Comparison of ENCODE assay signal across 19 cellular contexts in genomic region chr6:124867126-124867525, GRCh38.
A peak's percentile ranks its signal among the peaks of the same experiment; 100 is the strongest.
DNase-seq lines count a peak whose midpoint lies in the region; ATAC-seq and TF ChIP-seq lines count a peak whose summit lies in the region.
"Had no signal": no experiment of that assay in that cellular context is flagged by ENCODE, and none has a peak within 500 bp of the region (broad histone marks: within the 10 kb centered on the region; RNA-seq: fewer than 3 reads in every experiment).

No MANE protein-coding gene starts in this region.

- H3K4me1 Mint-ChIP-seq in CD8-positive, alpha-beta T cell (ENCODE audit: low read depth) = no peaks in the 10 kb centered on the region
- H3K4me1 Mint-ChIP-seq: CD4-positive, CD25-positive, alpha-beta regulatory T cell; IgD-negative memory B cell had no signal

- H3K27me3 ChIP-seq in CD8-positive, alpha-beta T cell (ENCODE audit: insufficient read depth, low read length) = no peaks in the 10 kb centered on the region
- H3K27me3 ChIP-seq: BE2C had no signal

- TF ChIP-seq CTCF in CD8-positive, alpha-beta T cell (IDR thresholded peaks at IDR 0.05) = no peak

- CTCF ChIA-PET in CD8-positive, alpha-beta T cell (lab: Charles Lee) = no interaction called here

- H3K9me3 ChIP-seq in SK-N-MC (ENCODE audit: low read depth, low read length) = no peaks in the 10 kb centered on the region
- no peaks in the 10 kb centered on the region for H3K9me3 ChIP-seq in CD8-positive, alpha-beta T cell (ENCODE audit: low read length)
- H3K9me3 ChIP-seq: BE2C had no signal

- no peaks in the 10 kb centered on the region for H3K4me1 ChIP-seq in CD8-positive, alpha-beta T cell (ENCODE audit: insufficient read depth, low read length)
- H3K4me1 ChIP-seq: BE2C had no signal

- ATAC-seq in esophagus mucosa = no peak
- ATAC-seq in CD8-positive, alpha-beta T cell = no peak
- ATAC-seq: HCT116 had no signal

- H3K36me3 Mint-ChIP-seq in CD8-positive, alpha-beta T cell = no peaks in the 10 kb centered on the region
- H3K36me3 Mint-ChIP-seq: CD4-positive, CD25-positive, alpha-beta regulatory T cell; IgD-negative memory B cell had no signal

- no peaks in the 10 kb centered on the region for H3K36me3 ChIP-seq in SK-N-MC (ENCODE audit: insufficient read depth, low read length)
- H3K36me3 ChIP-seq in CD8-positive, alpha-beta T cell (ENCODE audit: insufficient read depth, low read length) = no peaks in the 10 kb centered on the region
- H3K36me3 ChIP-seq: BE2C had no signal

- intact Hi-C loops in CD8-positive, alpha-beta T cell (cut with DNase I, micrococcal nuclease) = no loop called here

- H3K27ac Mint-ChIP-seq in CD8-positive, alpha-beta T cell = no peak overlapping the region
- H3K27ac Mint-ChIP-seq: CD4-positive, CD25-positive, alpha-beta regulatory T cell; HFFc6; IgD-negative memory B cell had no signal

- H3K4me3 ChIP-seq in SK-N-MC = no peak overlapping the region
- no peak overlapping the region for H3K4me3 ChIP-seq in CD8-positive, alpha-beta T cell (ENCODE audit: low read depth, low read length)

- H3K27me3 Mint-ChIP-seq in CD8-positive, alpha-beta T cell (ENCODE audit: low read depth) = no peaks in the 10 kb centered on the region
- H3K27me3 Mint-ChIP-seq: CD4-positive, CD25-positive, alpha-beta regulatory T cell; IgD-negative memory B cell had no signal

- H3K27ac ChIP-seq in SK-N-MC = peak overlapping the region; percentile 7; the same call in 1 of the 2 replicates
- no peak overlapping the region for H3K27ac ChIP-seq in CD8-positive, alpha-beta T cell (ENCODE audit: low read depth, low read length)

- H3K9ac ChIP-seq in SK-N-MC (ENCODE audit: insufficient read length) = no peak overlapping the region

- DNase-seq in COR-L47 (lab: John Stamatoyannopoulos, UW) = peak; percentile 49
- DNase-seq in NCI-H1417 (lab: John Stamatoyannopoulos, UW) = peak in 2 of 3 experiments; percentile 40 to 83
- peak; percentile 92 for DNase-seq in NCI-H69 (lab: John Stamatoyannopoulos, UW)
- DNase-seq in SK-N-MC (ENCODE audit: low read depth, low spot score) = no peak
- DNase-seq in 8988T = no peak
- DNase-seq in CD8-positive, alpha-beta T cell = no peak
- DNase-seq: ACHN; BE2C; C1 segment of cervical spinal cord; CD4-positive, CD25-positive, alpha-beta regulatory T cell; DMS153; DMS79; GF-D8; GOT3; H7; HFFc6 had no signal

- no peaks in the 10 kb centered on the region for H3K9me3 Mint-ChIP-seq in CD8-positive, alpha-beta T cell
- H3K9me3 Mint-ChIP-seq: HFFc6 had no signal

- POLR2A ChIA-PET in CD8-positive, alpha-beta T cell (lab: Charles Lee) = no interaction called here

- no peak overlapping the region for H3K4me3 Mint-ChIP-seq in CD8-positive, alpha-beta T cell
- H3K4me3 Mint-ChIP-seq: CD4-positive, CD25-positive, alpha-beta regulatory T cell; HFFc6; IgD-negative memory B cell had no signal

Comparison
In these comparisons a context has a peak if more than half of its experiments do, and no peak if none do; other contexts are left out.
1. DNase-seq: peak in COR-L47 (single experiment), NCI-H1417 (2 of 3) and NCI-H69 (single experiment); none in SK-N-MC (single experiment), 8988T (single experiment) and CD8-positive, alpha-beta T cell (0 of 7).